ENCODE assay signal across 11 cellular contexts in genomic region chr3:134462236-134463059, GRCh38. TPM values are rescaled to one million over a fixed set of nuclear protein-coding genes. Genes with fewer than 3 reads are reported as not detected.
DNase-seq lines count a peak whose midpoint lies in the region; ATAC-seq and TF ChIP-seq lines count a peak whose summit lies in the region.
"Had no signal": no experiment of that assay in that cellular context is flagged by ENCODE, and none has a peak within 500 bp of the region (broad histone marks: within the 10 kb centered on the region; RNA-seq: fewer than 3 reads in every experiment).

No MANE protein-coding gene starts in this region.

- H3K36me3 Mint-ChIP-seq in H9 (ENCODE audit: insufficient read depth in 1 of 3, low read depth in 3 of 3), result no peaks in the 10 kb centered on the region
- peaks cover 0 to 1% (median 0%) of the 10 kb centered on the region in 3 donors for H3K36me3 Mint-ChIP-seq in CD8-positive, alpha-beta memory T cell
- H3K36me3 Mint-ChIP-seq: activated naive CD4-positive, alpha-beta T cell treated with anti-CD3 and anti-CD28 coated beads, Interleukin-2, amount 50 U/mL, for 24 hours had no signal

- H4K91ac ChIP-seq in H9 (ENCODE audit: insufficient read length, low read depth, low read length), result no peak overlapping the region

- H3K79me1 ChIP-seq in H9 (ENCODE audit: insufficient read depth, low read depth, low read length, poor library complexity, severe bottlenecking), result no peaks in the 10 kb centered on the region

- H3K27me3 Mint-ChIP-seq in H9 (ENCODE audit: low read depth), result no peaks in the 10 kb centered on the region; the same call in 1 of the 2 replicates
- H3K27me3 Mint-ChIP-seq in CD8-positive, alpha-beta memory T cell, result peaks cover 9 to 41% of the 10 kb centered on the region in 2 donors

- H2AK5ac ChIP-seq in H9 (ENCODE audit: insufficient read length, low read length), result no peak overlapping the region

- peak overlapping the region; percentile 69 for H2BK120ac ChIP-seq in H9 (ENCODE audit: low read depth, low read length, poor library complexity, severe bottlenecking)

- H3K14ac ChIP-seq in H9 (ENCODE audit: insufficient read depth, low read length), result 0 out of 2 replicates have a peak overlapping the region, but pooled peaks have one; percentile 12

- no peak overlapping the region for H3K56ac ChIP-seq in H9 (ENCODE audit: insufficient read length, low read depth, low read length)

- no peak overlapping the region for H3K4me3 ChIP-seq in stomach smooth muscle (ENCODE audit: low read length in 2 of 2)
- no peak overlapping the region for H3K4me3 ChIP-seq in CD8-positive, alpha-beta memory T cell (ENCODE audit: low read length)
- no peak overlapping the region for H3K4me3 ChIP-seq in effector memory CD4-positive, alpha-beta T cell (ENCODE audit: insufficient read depth, low read depth, low read length, poor library complexity, severe bottlenecking)

- peak overlapping the region in 1 of 3 experiments; percentile 79; a peak in 2 of 7 replicates for H3K27ac Mint-ChIP-seq in H9
- no peak overlapping the region for H3K27ac Mint-ChIP-seq in CD8-positive, alpha-beta memory T cell
- H3K27ac Mint-ChIP-seq: activated naive CD4-positive, alpha-beta T cell treated with anti-CD3 and anti-CD28 coated beads, Interleukin-2, amount 50 U/mL, for 24 hours had no signal

- no peaks in the 10 kb centered on the region for H3K9me3 Mint-ChIP-seq in H9
- H3K9me3 Mint-ChIP-seq in CD8-positive, alpha-beta memory T cell, result no peaks in the 10 kb centered on the region
- H3K9me3 Mint-ChIP-seq: activated naive CD4-positive, alpha-beta T cell treated with anti-CD3 and anti-CD28 coated beads, Interleukin-2, amount 50 U/mL, for 24 hours had no signal

- H3K36me3 ChIP-seq in stomach smooth muscle (ENCODE audit: control insufficient read depth in 2 of 2, insufficient read depth in 2 of 2, low read length in 2 of 2), result no peaks in the 10 kb centered on the region
- H3K36me3 ChIP-seq in CD8-positive, alpha-beta memory T cell (ENCODE audit: insufficient read depth, low read length), result no peaks in the 10 kb centered on the region
- no peaks in the 10 kb centered on the region for H3K36me3 ChIP-seq in effector memory CD4-positive, alpha-beta T cell (ENCODE audit: control insufficient read depth, insufficient read depth, low read length)

- TF ChIP-seq CTCF in H9 (conservative IDR thresholded peaks at IDR 0.05), result no peak

- no peak for DNase-seq in H9
- no peak for DNase-seq in caudate nucleus (lab: John Stamatoyannopoulos, UW)
- DNase-seq in left kidney (ENCODE audit: low read depth, low spot score), result peak; percentile 81
- no peak for DNase-seq in CD8-positive, alpha-beta memory T cell
- DNase-seq in effector memory CD4-positive, alpha-beta T cell, result no peak
- DNase-seq: NCI-H526 treated with DMSO at 0.1 percent for 48 hours had no signal

- POLR2A ChIA-PET in CD8-positive, alpha-beta memory T cell (lab: Charles Lee), result no interaction called here

- H2BK12ac ChIP-seq in H9 (ENCODE audit: insufficient read length, low read depth, low read length), result no peak overlapping the region

- H3K27ac ChIP-seq in H9 (ENCODE audit: insufficient read length, low read depth, low read length) (no peak overlapping the region), caudate nucleus (ENCODE audit: low read depth, low read length) (peak overlapping the region; percentile 36), stomach smooth muscle (ENCODE audit: low read length) (peak overlapping the region; percentile 67)
- H3K27ac ChIP-seq in CD8-positive, alpha-beta memory T cell (ENCODE audit: low read depth, low read length), result no peak overlapping the region
- H3K27ac ChIP-seq in effector memory CD4-positive, alpha-beta T cell (ENCODE audit: insufficient read depth, low read length, poor library complexity, severe bottlenecking), result no peak overlapping the region
- H3K27ac ChIP-seq: VCaP had no signal

- peak overlapping the region in 1 of 2 experiments; percentile 10; a peak in 1 of 5 replicates for H3K4me3 Mint-ChIP-seq in H9
- no peak overlapping the region for H3K4me3 Mint-ChIP-seq in CD8-positive, alpha-beta memory T cell
- H3K4me3 Mint-ChIP-seq: activated naive CD4-positive, alpha-beta T cell treated with anti-CD3 and anti-CD28 coated beads, Interleukin-2, amount 50 U/mL, for 24 hours had no signal

- no peak overlapping the region for H3K4me2 ChIP-seq in H9 (ENCODE audit: insufficient read depth, insufficient read length, low read length)

- H2BK20ac ChIP-seq in H9 (ENCODE audit: low read depth, low read length, poor library complexity, severe bottlenecking), result peak overlapping the region; percentile 100

- peak overlapping the region; percentile 21 for H3K18ac ChIP-seq in H9 (ENCODE audit: insufficient read length, low read depth, low read length)

- H3K79me2 ChIP-seq in H9 (ENCODE audit: insufficient read depth, low read length), result no peaks in the 10 kb centered on the region

- H2AFZ ChIP-seq in H9 (ENCODE audit: low read length), result no peak overlapping the region

- H4K20me1 ChIP-seq in H9 (ENCODE audit: control insufficient read depth, insufficient read depth, insufficient read length), result no peaks in the 10 kb centered on the region

- H3T11ph ChIP-seq in H9 (ENCODE audit: low read length), result no peak overlapping the region

- peaks cover 3% of the 10 kb centered on the region for H3K23me2 ChIP-seq in H9 (ENCODE audit: insufficient read length, low read depth, low read length, poor library complexity, severe bottlenecking)

- CTCF ChIA-PET in CD8-positive, alpha-beta memory T cell (lab: Charles Lee), result interaction anchor here (1.2 kb wide), 1 partner anchor 11 kb away, joined by 3 read pairs; no protein-coding TSS in a partner anchor

- H3K9me3 ChIP-seq in H9 (ENCODE audit: control insufficient read depth, low read depth, low read length), result no peaks in the 10 kb centered on the region
- H3K9me3 ChIP-seq in stomach smooth muscle (ENCODE audit: control insufficient read depth in 2 of 2, low read length in 2 of 2), result no peaks in the 10 kb centered on the region
- H3K9me3 ChIP-seq in CD8-positive, alpha-beta memory T cell (ENCODE audit: low read length), result no peaks in the 10 kb centered on the region
- no peaks in the 10 kb centered on the region for H3K9me3 ChIP-seq in effector memory CD4-positive, alpha-beta T cell (ENCODE audit: control insufficient read depth, low read length)

- H3K4me1 Mint-ChIP-seq in H9, result peaks cover 30 to 39% of the 10 kb centered on the region in 2 experiments
- no peaks in the 10 kb centered on the region for H3K4me1 Mint-ChIP-seq in CD8-positive, alpha-beta memory T cell
- H3K4me1 Mint-ChIP-seq: activated naive CD4-positive, alpha-beta T cell treated with anti-CD3 and anti-CD28 coated beads, Interleukin-2, amount 50 U/mL, for 24 hours had no signal

- no peak overlapping the region; the same call in 1 of the 2 replicates for H3K4ac ChIP-seq in H9 (ENCODE audit: low read depth, low read length)

- H3K9ac ChIP-seq in H9 (ENCODE audit: extremely low read depth, insufficient read length, low read length), result no peak overlapping the region
- H3K9ac ChIP-seq in stomach smooth muscle (ENCODE audit: low read length in 2 of 2), result peak overlapping the region in 1 of 2 donors; percentile 55

- H2BK15ac ChIP-seq in H9 (ENCODE audit: low read depth, low read length), result no peak overlapping the region

- ATAC-seq in HG03097 (IDR thresholded peaks at IDR 0.05; ENCODE audit: low FRiP score, unreplicated experiment), result no peak
- ATAC-seq in GM21529 (IDR thresholded peaks at IDR 0.05; ENCODE audit: unreplicated experiment), result no peak

- H4K5ac ChIP-seq in H9 (ENCODE audit: insufficient read length, low read depth, low read length), result no peak overlapping the region

- H4K8ac ChIP-seq in H9 (replicated peaks; ENCODE audit: insufficient read length, low read depth, low read length), result no peak overlapping the region

- no peaks in the 10 kb centered on the region for H3K27me3 ChIP-seq in H9 (ENCODE audit: insufficient read depth, low read length)
- no peaks in the 10 kb centered on the region for H3K27me3 ChIP-seq in stomach smooth muscle (ENCODE audit: control insufficient read depth in 1 of 2, insufficient read depth in 2 of 2, low read length in 2 of 2)
- H3K27me3 ChIP-seq in CD8-positive, alpha-beta memory T cell (ENCODE audit: insufficient read depth, low read length, poor library complexity, severe bottlenecking), result no peaks in the 10 kb centered on the region
- no peaks in the 10 kb centered on the region for H3K27me3 ChIP-seq in effector memory CD4-positive, alpha-beta T cell (replicated peaks; ENCODE audit: control insufficient read depth, insufficient read depth, low read length, poor library complexity, severe bottlenecking)

- no peak overlapping the region for H2BK5ac ChIP-seq in H9 (ENCODE audit: insufficient read length, low read length)

- no peak overlapping the region for H3K23ac ChIP-seq in H9 (ENCODE audit: insufficient read length, low read depth, low read length)

- WGBS in H9 (ENCODE audit: extremely low coverage, insufficient read length, low lambda C conversion rate), result no CpG with 5 or more reads among the region's 10 CpGs

- H3K4me1 ChIP-seq in H9 (ENCODE audit: insufficient read depth, low read length), result peaks cover 9% of the 10 kb centered on the region; the same call in 1 of the 2 replicates
- peaks cover 28% of the 10 kb centered on the region for H3K4me1 ChIP-seq in stomach smooth muscle (ENCODE audit: control insufficient read depth, insufficient read depth, low read length)
- no peaks in the 10 kb centered on the region for H3K4me1 ChIP-seq in CD8-positive, alpha-beta memory T cell (ENCODE audit: insufficient read depth, low read length)
- H3K4me1 ChIP-seq in effector memory CD4-positive, alpha-beta T cell (ENCODE audit: control insufficient read depth, insufficient read depth, low read length, poor library complexity, severe bottlenecking), result no peaks in the 10 kb centered on the region

RNA-seq across cellular contexts. Expression of gene ANAPC13, which starts 23.3 kb away (rescaled TPM):
- total RNA-seq in H9 (2021), result 40.8 and 42.8 TPM in 2 replicates
- total RNA-seq in CD8-positive, alpha-beta memory T cell, result 10 to 100 TPM; 41.0 to 42.0 TPM
- polyA plus RNA-seq in CD8-positive, alpha-beta memory T cell, result 84.6 TPM

RNA-seq across cellular contexts. Expression of gene CEP63, which starts 23.4 kb away (rescaled TPM):
- total RNA-seq in H9 (2021), result 15.0 and 16.2 TPM in 2 replicates
- 10 to 100 TPM; 21.1 to 21.3 TPM for total RNA-seq in CD8-positive, alpha-beta memory T cell
- polyA plus RNA-seq in CD8-positive, alpha-beta memory T cell, result 19.3 TPM

Comparison
In these comparisons a context has a peak if more than half of its experiments do, and no peak if none do; other contexts are left out.
1. H3K27ac ChIP-seq: peak in caudate nucleus (single experiment) and stomach smooth muscle (single experiment); none in H9 (single experiment), CD8-positive, alpha-beta memory T cell (single experiment) and effector memory CD4-positive, alpha-beta T cell (single experiment).